ENCODE assay signal across 8 cellular contexts in the genomic region with DNA sequence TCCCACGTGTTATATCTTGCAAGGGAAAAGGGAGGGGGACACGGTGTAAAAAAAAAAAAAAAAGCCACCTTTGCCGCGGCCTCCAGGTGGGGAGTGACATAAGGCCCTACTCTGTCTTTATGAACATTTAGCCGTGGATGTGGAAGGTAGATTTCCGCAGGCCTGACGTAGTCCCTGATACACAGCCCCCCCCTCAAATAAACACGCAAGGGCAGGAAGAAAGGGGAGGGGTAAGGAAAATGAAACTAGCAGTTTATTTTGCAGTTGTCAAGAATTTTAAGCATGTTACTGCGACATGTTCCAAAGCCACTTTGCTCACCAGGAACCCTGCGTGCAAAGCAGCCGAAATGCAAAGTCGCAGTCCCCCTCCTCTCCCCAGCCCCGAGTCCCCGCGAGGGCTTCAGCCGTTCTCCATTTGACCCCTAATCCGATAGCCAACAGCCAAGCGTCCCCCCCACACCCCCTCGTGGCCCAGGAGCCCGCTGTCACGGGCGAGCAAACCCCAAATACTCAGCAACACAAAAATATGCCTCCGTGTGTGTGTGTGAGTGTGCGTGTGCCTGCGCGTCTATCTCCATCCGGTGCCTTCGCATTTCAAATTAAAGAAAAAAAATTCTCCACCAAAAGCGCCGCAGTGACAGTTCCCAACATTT. TPM values are rescaled to one million over a fixed set of nuclear protein-coding genes. Genes with fewer than 3 reads are reported as not detected.
DNase-seq lines count a peak whose midpoint lies in the region; ATAC-seq, FAIRE-seq and TF ChIP-seq lines count a peak whose summit lies in the region.

No MANE protein-coding gene starts in this region.

- H3K27me3 ChIP-seq in GM23248 (replicated peaks; ENCODE audit: insufficient read depth) (peaks cover 26% of the 10 kb centered on the region), SU-DHL-6 (ENCODE audit: low read length) (no peaks in the 10 kb centered on the region), endocrine pancreas (ENCODE audit: control insufficient read depth, insufficient read depth, low read length) (peaks cover 11% of the 10 kb centered on the region), neuron (ENCODE audit: insufficient read depth, low read length) (peaks cover 32% of the 10 kb centered on the region)

- H4K20me1 ChIP-seq in GM23248 (ENCODE audit: insufficient read depth) (no peaks in the 10 kb centered on the region), SU-DHL-6 (ENCODE audit: low read depth, low read length) (peaks cover 14% of the 10 kb centered on the region; the same call in 1 of the 2 replicates)

- H3K4me1 ChIP-seq in GM23248 (ENCODE audit: insufficient read depth), result peaks cover 6% of the 10 kb centered on the region
- no peaks in the 10 kb centered on the region for H3K4me1 ChIP-seq in endocrine pancreas (ENCODE audit: control insufficient read depth, insufficient read depth, low read length)
- peaks cover 28% of the 10 kb centered on the region for H3K4me1 ChIP-seq in neuron (ENCODE audit: insufficient read depth, low read length)

- H3K9me2 ChIP-seq in GM23248 (ENCODE audit: insufficient read depth), result no peaks in the 10 kb centered on the region
- no peaks in the 10 kb centered on the region for H3K9me2 ChIP-seq in SU-DHL-6 (replicated peaks; ENCODE audit: insufficient read depth, low read length)

- no peak for FAIRE-seq in D721Med (lab: Jason Lieb, UNC)

- TF ChIP-seq CTCF in SU-DHL-6 (IDR thresholded peaks at IDR 0.05; ENCODE audit: insufficient read depth, low read length, poor library complexity, severe bottlenecking) (no peak), D721Med (IDR thresholded peaks at IDR 0.05; ENCODE audit: insufficient read depth, missing control alignments) (no peak)

- H3K79me2 ChIP-seq in GM23248 (ENCODE audit: insufficient read depth) (peaks cover 39% of the 10 kb centered on the region), SU-DHL-6 (ENCODE audit: insufficient read depth, low read length) (peaks cover 23% of the 10 kb centered on the region)

- H3K27ac ChIP-seq in GM23248, result peak overlapping the region; percentile 72
- H3K27ac ChIP-seq in SU-DHL-6 (ENCODE audit: low read depth, low read length), result peak overlapping the region; percentile 92

- WGBS in GM23248 (ENCODE audit: low coverage in 1 of 2, low lambda C conversion rate in 2 of 2, missing lambda C conversion rate in 2 of 2), 2 experiments, result 3% methylated on average over 29 to 30 of the region's 30 CpGs

- in situ Hi-C loops in GM23248 (cut with MboI), result no loop called here

- H3K4me2 ChIP-seq in GM23248 (ENCODE audit: unreplicated experiment) (peak overlapping the region; percentile 95), SU-DHL-6 (ENCODE audit: low read depth, low read length, poor library complexity, severe bottlenecking) (peak overlapping the region; percentile 96)

- DNase-seq in GM23248 (no peak), NCI-H1105 (lab: John Stamatoyannopoulos, UW) (no peak), D721Med (ENCODE audit: insufficient read length, low spot score) (no peak)

- peak overlapping the region; percentile 80 for H3K4me3 ChIP-seq in GM23248
- peak overlapping the region; percentile 98 for H3K4me3 ChIP-seq in SU-DHL-6 (ENCODE audit: insufficient read depth, low read length, poor library complexity, severe bottlenecking)
- peak overlapping the region; percentile 80 for H3K4me3 ChIP-seq in endocrine pancreas (ENCODE audit: control insufficient read depth, insufficient read depth, low read length)
- peak overlapping the region; percentile 80 for H3K4me3 ChIP-seq in neuron (ENCODE audit: low read length)

- ATAC-seq in HG03175 (IDR thresholded peaks at IDR 0.05; ENCODE audit: unreplicated experiment) (no peak), HG03565 (IDR thresholded peaks at IDR 0.05; ENCODE audit: unreplicated experiment) (no peak)

- H3K36me3 ChIP-seq in GM23248 (ENCODE audit: low read depth) (peaks cover 7% of the 10 kb centered on the region; the same call in 1 of the 2 replicates), SU-DHL-6 (ENCODE audit: low read length) (0 out of 2 replicates have a peak, but pooled peaks cover 3% of the 10 kb centered on the region), endocrine pancreas (ENCODE audit: control insufficient read depth, insufficient read depth, low read length) (no peaks in the 10 kb centered on the region), neuron (ENCODE audit: insufficient read depth, low read length) (peaks cover 34% of the 10 kb centered on the region)

- H3K9me3 ChIP-seq in GM23248 (ENCODE audit: low read depth), result no peaks in the 10 kb centered on the region
- H3K9me3 ChIP-seq in SU-DHL-6 (ENCODE audit: insufficient read depth, low read length), result no peaks in the 10 kb centered on the region
- H3K9me3 ChIP-seq in endocrine pancreas (ENCODE audit: control insufficient read depth, low read length), result no peaks in the 10 kb centered on the region
- peaks cover 9% of the 10 kb centered on the region for H3K9me3 ChIP-seq in neuron (ENCODE audit: low read length)

- H3F3A ChIP-seq in GM23248 (ENCODE audit: insufficient read depth), result peaks cover 11% of the 10 kb centered on the region
- peaks cover 14% of the 10 kb centered on the region for H3F3A ChIP-seq in SU-DHL-6 (ENCODE audit: insufficient read depth)

- peak overlapping the region; percentile 72 for H2AFZ ChIP-seq in GM23248
- H2AFZ ChIP-seq in SU-DHL-6 (ENCODE audit: low read depth, low read length, severe bottlenecking), result no peak overlapping the region
- H2AFZ ChIP-seq in neuron (ENCODE audit: low read depth, low read length), result no peak overlapping the region

- H3K9ac ChIP-seq in GM23248 (peak overlapping the region; percentile 79), SU-DHL-6 (ENCODE audit: low read length) (peak overlapping the region; percentile 82), endocrine pancreas (ENCODE audit: control insufficient read depth, insufficient read depth, low read length) (peak overlapping the region; percentile 22)

RNA-seq across cellular contexts. Expression of a gene that starts 1.2 kb away (rescaled TPM):
- 11.4 and 18.9 TPM in 2 replicates for total RNA-seq in GM23248 (2014; rRNA removed; shearing (Covaris generic))
- polyA plus RNA-seq in GM23248 (2016; fragmentation: Nextera tagmentation; extraction: Ambion mirVana), result 1.2 and 1.4 TPM in 2 replicates

RNA-seq across cellular contexts. Expression of a gene that starts 41.1 kb away (rescaled TPM):
- total RNA-seq in GM23248 (2014; rRNA removed; shearing (Covaris generic)), result 2.7 and 3.9 TPM in 2 replicates
- 5.9 and 6.4 TPM in 2 replicates for polyA plus RNA-seq in GM23248 (2016; fragmentation: Nextera tagmentation; extraction: Ambion mirVana)

Comparison
In these comparisons a context has a peak if more than half of its experiments do, and no peak if none do; other contexts are left out.
1. H3K9ac ChIP-seq: peak in every context shown above with its lines; median percentile 82 in SU-DHL-6; 79 in GM23248; 22 in endocrine pancreas.